7 cellular contexts compared by ENCODE assay signal in the genomic region with DNA sequence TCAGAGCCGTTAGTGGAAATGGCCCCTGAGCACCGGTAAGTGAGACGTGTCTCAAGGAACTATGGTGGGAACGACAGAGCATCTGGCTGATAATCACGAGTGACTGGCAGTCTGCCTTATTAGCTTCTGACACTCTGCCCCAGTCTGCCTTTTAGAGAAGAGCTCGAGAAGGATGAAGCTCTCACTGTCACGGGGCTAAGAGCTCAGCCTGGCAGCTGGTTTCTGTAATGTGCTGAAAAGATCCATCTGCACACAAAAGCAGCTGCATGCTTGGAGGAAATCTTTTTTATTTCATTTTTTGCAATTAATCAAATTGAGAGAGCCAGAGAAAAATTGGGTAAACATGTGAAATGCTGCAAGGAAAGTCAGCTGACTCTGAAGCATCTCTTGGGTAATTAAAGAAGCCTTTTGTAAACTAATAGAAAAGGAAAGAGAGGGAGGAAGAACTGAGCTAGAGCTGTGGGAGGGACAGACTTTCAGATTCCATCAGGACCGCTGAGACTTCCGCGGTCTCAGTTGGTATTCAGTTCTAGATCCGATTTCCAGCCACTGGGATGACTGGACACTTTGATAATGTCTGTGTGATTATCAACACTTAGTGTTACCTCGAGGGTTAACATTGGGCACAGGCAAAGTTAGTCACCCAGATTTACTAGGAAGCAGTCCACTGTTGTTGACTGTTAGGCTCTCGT.
A peak's percentile ranks its signal among the peaks of the same experiment; 100 is the strongest.
DNase-seq lines count a peak whose midpoint lies in the region; ATAC-seq and TF ChIP-seq lines count a peak whose summit lies in the region.

No MANE protein-coding gene starts in this region.

- H3K4me3 ChIP-seq in GM12875 (ENCODE audit: low read depth, low read length): peak overlapping the region; percentile 10

- ATAC-seq in GM21717 (IDR thresholded peaks at IDR 0.05; ENCODE audit: unreplicated experiment): peak; percentile 68

- DNase-seq in MV-4-11 (lab: John Stamatoyannopoulos, UW) (peak; percentile 41), amniotic stem cell (lab: John Stamatoyannopoulos, UW) (peak; percentile 15), left kidney (ENCODE audit: low read depth, low spot score) (peak; percentile 82), superior temporal gyrus (ENCODE audit: extremely low spot score) (peak; percentile 73), NOMO-1 (lab: John Stamatoyannopoulos, UW; ENCODE audit: unreplicated experiment in 2 of 2) (no peak)

- no peak for TF ChIP-seq CTCF in GM12875 (IDR thresholded peaks at IDR 0.05; ENCODE audit: borderline replicate concordance, insufficient read depth, low read depth, low read length)

Comparison
In these comparisons a context has a peak if more than half of its experiments do, and no peak if none do; other contexts are left out.
1. DNase-seq: peak in MV-4-11 (single experiment), amniotic stem cell (single experiment), left kidney (single experiment) and superior temporal gyrus (single experiment); none in NOMO-1 (0 of 2).